In the genomic region with DNA sequence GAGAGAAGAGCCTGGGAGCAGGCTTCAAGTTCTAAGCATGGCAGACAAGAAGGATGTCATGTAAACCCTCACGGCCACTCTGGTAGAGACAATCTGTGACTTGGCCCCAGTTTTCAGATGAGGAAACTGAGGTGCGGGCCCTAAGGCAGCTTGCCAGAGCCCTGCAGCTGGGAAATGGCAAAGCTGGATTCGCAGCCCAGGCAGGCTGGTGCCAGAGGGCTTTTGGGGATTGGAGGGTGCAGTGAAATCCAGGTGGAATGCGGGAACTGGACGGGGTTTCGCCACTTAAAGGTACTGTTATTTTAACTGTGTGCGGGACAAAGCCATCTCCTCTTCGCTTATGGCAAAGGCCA, we compare ENCODE assay signal across 10 cellular contexts. TPM values are rescaled to one million over a fixed set of nuclear protein-coding genes. Genes with fewer than 3 reads are reported as not detected.
DNase-seq lines count a peak whose midpoint lies in the region; ATAC-seq and TF ChIP-seq lines count a peak whose summit lies in the region.
"Had no signal": no experiment of that assay in that cellular context is flagged by ENCODE, and none has a peak within 500 bp of the region (broad histone marks: within the 10 kb centered on the region; RNA-seq: fewer than 3 reads in every experiment).

No MANE protein-coding gene starts in this region.

- no peak for TF ChIP-seq CTCF in BE2C (IDR thresholded peaks at IDR 0.05; ENCODE audit: low read depth, low read length)
- no peak for TF ChIP-seq CTCF in LNCaP clone FGC (IDR thresholded peaks at IDR 0.05; ENCODE audit: control insufficient read depth, extremely low read depth, insufficient read depth)
- no peak for TF ChIP-seq CTCF in coronary artery (IDR thresholded peaks at IDR 0.05)
- TF ChIP-seq CTCF in osteoblast (IDR thresholded peaks at IDR 0.05; ENCODE audit: extremely low read depth, low read depth, low read length): no peak

- H4K20me1 ChIP-seq in osteoblast (ENCODE audit: insufficient read depth, low read length): peaks cover 11% of the 10 kb centered on the region

- H3K4me2 ChIP-seq in osteoblast (ENCODE audit: insufficient read depth, low read length): peak overlapping the region; percentile 95

- ATAC-seq in HG03460 (IDR thresholded peaks at IDR 0.05; ENCODE audit: unreplicated experiment) (no peak), GM18519 (IDR thresholded peaks at IDR 0.05; ENCODE audit: low FRiP score, unreplicated experiment) (no peak)

- H3K4me3 ChIP-seq in BE2C (ENCODE audit: low read depth, low read length): peak overlapping the region; percentile 62; the same call in 1 of the 2 replicates
- peak overlapping the region; percentile 58 for H3K4me3 ChIP-seq in LNCaP clone FGC (ENCODE audit: low read depth, low read length)
- peak overlapping the region; percentile 78 for H3K4me3 ChIP-seq in coronary artery
- peak overlapping the region; percentile 87 for H3K4me3 ChIP-seq in osteoblast (ENCODE audit: insufficient read depth, low read length)
- no peak overlapping the region for H3K4me3 ChIP-seq in effector memory CD4-positive, alpha-beta T cell (ENCODE audit: insufficient read depth, low read depth, low read length, poor library complexity, severe bottlenecking)

- peaks cover 24% of the 10 kb centered on the region for H3K79me2 ChIP-seq in osteoblast (ENCODE audit: insufficient read depth, low read length)

- H3K27ac ChIP-seq in coronary artery (peak overlapping the region; percentile 96 to 98), osteoblast (ENCODE audit: low read depth, low read length) (peak overlapping the region; percentile 82)
- H3K27ac ChIP-seq in effector memory CD4-positive, alpha-beta T cell (ENCODE audit: insufficient read depth, low read length, poor library complexity, severe bottlenecking): no peak overlapping the region

- H3K9me3 ChIP-seq in BE2C: no peaks in the 10 kb centered on the region
- no peaks in the 10 kb centered on the region for H3K9me3 ChIP-seq in osteoblast (ENCODE audit: low read depth, low read length)
- no peaks in the 10 kb centered on the region for H3K9me3 ChIP-seq in effector memory CD4-positive, alpha-beta T cell (ENCODE audit: control insufficient read depth, low read length)

- no peak for DNase-seq in BE2C
- DNase-seq in LNCaP clone FGC (ENCODE audit: low read depth): no peak
- DNase-seq in coronary artery (ENCODE audit: low spot score): no peak
- DNase-seq in osteoblast (ENCODE audit: insufficient read length, low spot score, missing footprints): no peak
- DNase-seq in effector memory CD4-positive, alpha-beta T cell: no peak
- DNase-seq in NK-92 treated with Interleukin-12 subunit alpha and Interleukin-12 subunit beta, amount 100 ng/mL, for 24 hours (lab: John Stamatoyannopoulos, UW): no peak

- H3K36me3 ChIP-seq in BE2C (no peaks in the 10 kb centered on the region), osteoblast (ENCODE audit: insufficient read depth, low read length) (no peaks in the 10 kb centered on the region)
- H3K36me3 ChIP-seq in effector memory CD4-positive, alpha-beta T cell (ENCODE audit: control insufficient read depth, insufficient read depth, low read length): no peaks in the 10 kb centered on the region

- H3K4me1 ChIP-seq in BE2C (no peaks in the 10 kb centered on the region), osteoblast (ENCODE audit: insufficient read depth, low read length) (peaks cover 22% of the 10 kb centered on the region)
- H3K4me1 ChIP-seq in effector memory CD4-positive, alpha-beta T cell (ENCODE audit: control insufficient read depth, insufficient read depth, low read length, poor library complexity, severe bottlenecking): no peaks in the 10 kb centered on the region

- peak overlapping the region; percentile 90 for H2AFZ ChIP-seq in osteoblast (ENCODE audit: low read length)

- peaks cover 12% of the 10 kb centered on the region for H3K27me3 ChIP-seq in BE2C
- H3K27me3 ChIP-seq in osteoblast (ENCODE audit: insufficient read depth, low read length): no peaks in the 10 kb centered on the region
- H3K27me3 ChIP-seq in effector memory CD4-positive, alpha-beta T cell (replicated peaks; ENCODE audit: control insufficient read depth, insufficient read depth, low read length, poor library complexity, severe bottlenecking): peaks cover 15% of the 10 kb centered on the region

RNA-seq across cellular contexts. Expression of a gene that starts 0.5 kb away (rescaled TPM):
- not detected for polyA plus RNA-seq in BE2C (2012; ENCODE audit: insufficient read depth, insufficient read length, low read depth)
- 3.6 and 5.0 TPM in 2 replicates for total RNA-seq in osteoblast

RNA-seq across cellular contexts. Expression of a gene that starts 15.5 kb away (rescaled TPM):
- polyA plus RNA-seq in BE2C (2012; ENCODE audit: insufficient read depth, insufficient read length, low read depth): not detected
- total RNA-seq in osteoblast: 0.29 and 0.72 TPM in 2 replicates
- total RNA-seq: activated CD8-positive, alpha-beta memory T cell treated with anti-CD3 and anti-CD28 coated beads for 36 hours had no signal
- polyA plus RNA-seq: immature natural killer cell had no signal

RNA-seq across cellular contexts. Expression of a gene that starts 53.6 kb away (rescaled TPM):
- polyA plus RNA-seq in BE2C (2012; ENCODE audit: insufficient read depth, insufficient read length, low read depth): 1.8 TPM
- total RNA-seq in osteoblast: 5.1 and 5.6 TPM in 2 replicates
